Comparison of ENCODE assay signal across 21 cellular contexts in genomic region chr3:130029890-130030289, GRCh38. TPM values are rescaled to one million over a fixed set of nuclear protein-coding genes. Genes with fewer than 3 reads are reported as not detected.
"Had no signal": no experiment of that assay in that cellular context is flagged by ENCODE, and none has a peak within 500 bp of the region (broad histone marks: within the 10 kb centered on the region; RNA-seq: fewer than 3 reads in every experiment).

No MANE protein-coding gene starts in this region.

RNA-seq across cellular contexts. Expression of gene ALG1L2, which starts 51.7 kb away (rescaled TPM):
- total RNA-seq: activated CD4-positive, alpha-beta memory T cell treated with anti-CD3 and anti-CD28 coated beads for 36 hours; activated CD4-positive, alpha-beta T cell treated with anti-CD3 and anti-CD28 coated beads, Interleukin-2, amount 10 ng/mL, durations not matched to agents 24 days and 14 days; activated naive CD4-positive, alpha-beta T cell treated with anti-CD3 and anti-CD28 coated beads for 36 hours; activated T-cell treated with anti-CD3 and anti-CD28 coated beads, Interleukin-2, amount 50 U/mL, for 72 hours; activated T-helper 1 cell treated with anti-CD3 and anti-CD28 coated beads, Interleukin-12 subunit alpha, Interleukin-12 subunit beta, Interleukin-2, Interleukin-4 antibody, amounts not matched to agents 30 ng/mL and 10 ng/mL and 1 ng/mL, durations not matched to agents 14 hours and 24 hours and 36 hours; body of pancreas; cardiac septum; T-helper 1 cell treated with Interleukin-12 subunit alpha and Interleukin-12 subunit beta and Interleukin-4 antibody, amounts not matched to agents 30 ng/mL and 1 ng/mL, for 36 hours; T-helper 2 cell treated with Interferon-gamma antibody and Interleukin-4, amounts not matched to agents 100 ng/mL and 5 ng/mL, for 36 hours had no signal
- polyA plus RNA-seq: adrenal gland, aorta had no signal

RNA-seq across cellular contexts. Expression of gene TRH, which starts 55.4 kb away (rescaled TPM):
- total RNA-seq: activated B cell treated with CpG ODN at 0.5 μM for 24 hours; activated CD4-positive, alpha-beta memory T cell treated with anti-CD3 and anti-CD28 coated beads for 36 hours; activated CD4-positive, alpha-beta T cell treated with anti-CD3 and anti-CD28 coated beads, Interleukin-2, amount 10 ng/mL, durations not matched to agents 24 days and 14 days; activated CD8-positive, alpha-beta memory T cell treated with anti-CD3 and anti-CD28 coated beads for 36 hours; activated CD8-positive, alpha-beta T cell treated with anti-CD3 and anti-CD28 coated beads for 36 hours; activated naive CD4-positive, alpha-beta T cell treated with anti-CD3 and anti-CD28 coated beads for 36 hours; activated naive CD4-positive, alpha-beta T cell treated with anti-CD3 and anti-CD28 coated beads, Interleukin-2, amount 50 U/mL, for 72 hours; activated naive CD8-positive, alpha-beta T cell treated with anti-CD3 and anti-CD28 coated beads for 36 hours; activated T-cell treated with anti-CD3 and anti-CD28 coated beads, Interleukin-2, amount 50 U/mL, for 4 hours; activated T-cell treated with anti-CD3 and anti-CD28 coated beads, Interleukin-2, amount 50 U/mL, for 72 hours; activated T-helper 1 cell treated with anti-CD3 and anti-CD28 coated beads, Interleukin-12 subunit alpha, Interleukin-12 subunit beta, Interleukin-2, Interleukin-4 antibody, amounts not matched to agents 30 ng/mL and 10 ng/mL and 1 ng/mL, durations not matched to agents 14 hours and 24 hours and 36 hours; activated T-helper 17 cell treated with anti-CD3 and anti-CD28 coated beads, Interleukin-2, amount 50 U/mL, for 72 hours; adrenal gland; aorta; body of pancreas; breast epithelium; cardiac septum; T-cell; T-helper 1 cell treated with Interleukin-12 subunit alpha and Interleukin-12 subunit beta and Interleukin-4 antibody, amounts not matched to agents 30 ng/mL and 1 ng/mL, for 36 hours; T-helper 17 cell; T-helper 2 cell treated with Interferon-gamma antibody and Interleukin-4, amounts not matched to agents 100 ng/mL and 5 ng/mL, for 36 hours had no signal
- polyA plus RNA-seq: aorta had no signal
